17 cellular contexts compared by ENCODE assay signal in genomic region chr3:154081305-154081704, GRCh38.
"Had no signal": no experiment of that assay in that cellular context is flagged by ENCODE, and none has a peak within 500 bp of the region (broad histone marks: within the 10 kb centered on the region; RNA-seq: fewer than 3 reads in every experiment).

No MANE protein-coding gene starts in this region.

- H3K4me1 ChIP-seq: lower lobe of right lung, pancreas, prostate gland, uterus had no signal

- H3K27me3 ChIP-seq: pancreas, uterus had no signal

- ATAC-seq: effector memory CD8-positive, alpha-beta T cell; lower lobe of right lung; pancreas; sciatic nerve had no signal

- H3K27ac ChIP-seq: lower lobe of right lung, pancreas, prostate gland, uterus had no signal

- DNase-seq: cerebellar nuclear complex; effector memory CD8-positive, alpha-beta T cell; foreskin melanocyte; head of caudate nucleus; hippocampal formation; kidney glomerular epithelial cell; lower lobe of right lung; mesendoderm; naive B cell; occipital lobe; pancreas; retina; stimulated activated CD4-positive, alpha-beta T cell treated with anti-CD3 and anti-CD28 coated beads, Interleukin-2, amount 100 ng/mL, for 24 hours; stimulated activated naive CD4-positive, alpha-beta T cell; uterus had no signal

- H3K9me3 ChIP-seq: lower lobe of right lung, pancreas, prostate gland, uterus had no signal

- H3K4me3 ChIP-seq: lower lobe of right lung, pancreas, prostate gland, uterus had no signal

- H3K36me3 ChIP-seq: lower lobe of right lung, pancreas, prostate gland, uterus had no signal
